15 cellular contexts compared by ENCODE assay signal in the genomic region with DNA sequence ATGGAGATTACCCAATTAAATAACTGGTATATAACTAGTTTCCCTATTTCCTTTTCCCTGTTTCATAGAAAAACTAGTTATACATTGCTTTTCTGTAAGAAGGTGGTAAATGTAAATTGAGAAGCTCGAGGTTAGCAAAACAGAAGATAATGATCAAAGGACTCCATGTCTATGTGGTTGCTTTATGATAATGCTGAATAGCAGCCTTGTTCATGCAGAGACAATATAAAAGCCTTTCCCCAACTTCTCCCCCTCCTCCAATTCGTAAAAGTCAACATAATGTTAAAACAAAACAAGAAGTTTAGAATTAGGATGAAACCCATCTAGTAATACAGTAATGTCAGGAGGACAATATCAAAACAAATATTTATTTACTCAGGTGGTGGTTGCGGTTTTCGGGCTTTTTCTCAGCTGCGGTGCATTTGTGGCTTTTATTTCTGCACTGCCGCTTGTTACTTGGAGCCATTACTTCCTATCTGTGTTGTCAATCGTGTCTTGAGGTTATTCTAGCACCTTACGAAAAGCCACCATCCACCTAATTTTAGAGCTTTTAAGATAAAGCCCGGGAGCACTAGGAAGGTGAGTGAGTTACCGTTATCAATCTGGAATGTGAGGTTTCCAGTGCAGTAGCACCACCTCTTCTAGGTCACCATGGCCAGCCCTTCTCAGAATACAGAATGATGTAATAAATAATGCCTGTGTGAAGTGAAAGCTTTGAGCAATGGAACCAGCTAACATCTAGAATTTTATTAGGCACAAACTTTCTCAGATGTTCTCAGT.
DNase-seq lines count a peak whose midpoint lies in the region; ATAC-seq lines count a peak whose summit lies in the region.
"Had no signal": no experiment of that assay in that cellular context is flagged by ENCODE, and none has a peak within 500 bp of the region (broad histone marks: within the 10 kb centered on the region; RNA-seq: fewer than 3 reads in every experiment).

No MANE protein-coding gene starts in this region.

- intact Hi-C loops in activated CD4-positive, alpha-beta memory T cell treated with anti-CD3 and anti-CD28 coated beads for 36 hours (cut with micrococcal nuclease) = no loop called here
- intact Hi-C loops in activated T-helper 2 cell treated with anti-CD3 and anti-CD28 coated beads, Interferon-gamma antibody, Interleukin-2, Interleukin-4, amounts not matched to agents 10 μg/mL and 5 μg/mL and 100 μg/mL, durations not matched to agents 14 hours and 24 hours and 36 hours (cut with micrococcal nuclease) = no loop called here
- intact Hi-C loops in posterior vena cava (cut with DNase I) = no loop called here

- H3K27me3 Mint-ChIP-seq in activated CD4-positive, alpha-beta memory T cell treated with anti-CD3 and anti-CD28 coated beads, Interleukin-2, amount 10 ng/mL, durations not matched to agents 7 days and 5 days = peaks cover 28% of the 10 kb centered on the region
- H3K27me3 Mint-ChIP-seq in activated CD4-positive, alpha-beta memory T cell treated with anti-CD3 and anti-CD28 coated beads for 36 hours = peaks cover 2% of the 10 kb centered on the region
- H3K27me3 Mint-ChIP-seq in activated T-helper 2 cell treated with anti-CD3 and anti-CD28 coated beads, Interferon-gamma antibody, Interleukin-2, Interleukin-4, amounts not matched to agents 10 μg/mL and 5 μg/mL and 100 μg/mL, durations not matched to agents 14 hours and 24 hours and 36 hours (ENCODE audit: low read depth) = peaks cover 11% of the 10 kb centered on the region
- H3K27me3 Mint-ChIP-seq in natural killer cell treated with Interleukin-12 subunit alpha and Interleukin-12 subunit beta and Interleukin-15 and Interleukin-18, amount 100 ng/mL, for 72 hours = no peaks in the 10 kb centered on the region

- no peaks in the 10 kb centered on the region for H3K36me3 Mint-ChIP-seq in activated CD4-positive, alpha-beta memory T cell treated with anti-CD3 and anti-CD28 coated beads, Interleukin-2, amount 10 ng/mL, durations not matched to agents 7 days and 5 days (ENCODE audit: low read depth)
- H3K36me3 Mint-ChIP-seq in activated CD4-positive, alpha-beta memory T cell treated with anti-CD3 and anti-CD28 coated beads for 36 hours = no peaks in the 10 kb centered on the region
- no peaks in the 10 kb centered on the region for H3K36me3 Mint-ChIP-seq in activated T-helper 2 cell treated with anti-CD3 and anti-CD28 coated beads, Interferon-gamma antibody, Interleukin-2, Interleukin-4, amounts not matched to agents 10 μg/mL and 5 μg/mL and 100 μg/mL, durations not matched to agents 14 hours and 24 hours and 36 hours (ENCODE audit: low read depth)
- H3K36me3 Mint-ChIP-seq in natural killer cell treated with Interleukin-12 subunit alpha and Interleukin-12 subunit beta and Interleukin-15 and Interleukin-18, amount 100 ng/mL, for 72 hours = peaks cover 4% of the 10 kb centered on the region

- CTCF ChIA-PET in activated CD4-positive, alpha-beta memory T cell treated with anti-CD3 and anti-CD28 coated beads, Interleukin-2, amount 10 ng/mL, durations not matched to agents 7 days and 5 days (lab: Charles Lee) = no interaction called here
- CTCF ChIA-PET in activated CD4-positive, alpha-beta memory T cell treated with anti-CD3 and anti-CD28 coated beads for 36 hours (lab: Charles Lee) = no interaction called here

- peaks cover 5% of the 10 kb centered on the region for H3K9me3 Mint-ChIP-seq in activated CD4-positive, alpha-beta memory T cell treated with anti-CD3 and anti-CD28 coated beads, Interleukin-2, amount 10 ng/mL, durations not matched to agents 7 days and 5 days
- H3K9me3 Mint-ChIP-seq in activated CD4-positive, alpha-beta memory T cell treated with anti-CD3 and anti-CD28 coated beads for 36 hours = peaks cover 3% of the 10 kb centered on the region
- peaks cover 13% of the 10 kb centered on the region for H3K9me3 Mint-ChIP-seq in activated T-helper 2 cell treated with anti-CD3 and anti-CD28 coated beads, Interferon-gamma antibody, Interleukin-2, Interleukin-4, amounts not matched to agents 10 μg/mL and 5 μg/mL and 100 μg/mL, durations not matched to agents 14 hours and 24 hours and 36 hours
- peaks cover 3% of the 10 kb centered on the region for H3K9me3 Mint-ChIP-seq in natural killer cell treated with Interleukin-12 subunit alpha and Interleukin-12 subunit beta and Interleukin-15 and Interleukin-18, amount 100 ng/mL, for 72 hours

- peak in 1 of 2 donors; percentile 43 for ATAC-seq in natural killer cell treated with Interleukin-12 subunit alpha and Interleukin-12 subunit beta and Interleukin-15 and Interleukin-18, amount 100 ng/mL, for 72 hours
- ATAC-seq in GM21367 (IDR thresholded peaks at IDR 0.05; ENCODE audit: unreplicated experiment) = no peak
- ATAC-seq in HG03095 (IDR thresholded peaks at IDR 0.05; ENCODE audit: unreplicated experiment) = no peak
- ATAC-seq: gastrocnemius medialis had no signal

- H3K4me3 Mint-ChIP-seq in activated CD4-positive, alpha-beta memory T cell treated with anti-CD3 and anti-CD28 coated beads, Interleukin-2, amount 10 ng/mL, durations not matched to agents 7 days and 5 days = no peak overlapping the region
- no peak overlapping the region for H3K4me3 Mint-ChIP-seq in activated CD4-positive, alpha-beta memory T cell treated with anti-CD3 and anti-CD28 coated beads for 36 hours
- no peak overlapping the region for H3K4me3 Mint-ChIP-seq in activated T-helper 2 cell treated with anti-CD3 and anti-CD28 coated beads, Interferon-gamma antibody, Interleukin-2, Interleukin-4, amounts not matched to agents 10 μg/mL and 5 μg/mL and 100 μg/mL, durations not matched to agents 14 hours and 24 hours and 36 hours (ENCODE audit: low read depth)
- H3K4me3 Mint-ChIP-seq in natural killer cell treated with Interleukin-12 subunit alpha and Interleukin-12 subunit beta and Interleukin-15 and Interleukin-18, amount 100 ng/mL, for 72 hours = peak overlapping the region; percentile 63

- POLR2A ChIA-PET in activated CD4-positive, alpha-beta memory T cell treated with anti-CD3 and anti-CD28 coated beads, Interleukin-2, amount 10 ng/mL, durations not matched to agents 7 days and 5 days (lab: Charles Lee) = interaction anchor here (1.7 to 2.0 kb wide), 2 partner anchors 22 to 272 kb away, joined by 4 to 5 read pairs; no protein-coding TSS in a partner anchor
- POLR2A ChIA-PET in activated CD4-positive, alpha-beta memory T cell treated with anti-CD3 and anti-CD28 coated beads for 36 hours (lab: Charles Lee) = no interaction called here

- H3K4me1 Mint-ChIP-seq in activated CD4-positive, alpha-beta memory T cell treated with anti-CD3 and anti-CD28 coated beads, Interleukin-2, amount 10 ng/mL, durations not matched to agents 7 days and 5 days = peaks cover 27% of the 10 kb centered on the region
- peaks cover 6% of the 10 kb centered on the region for H3K4me1 Mint-ChIP-seq in activated CD4-positive, alpha-beta memory T cell treated with anti-CD3 and anti-CD28 coated beads for 36 hours (ENCODE audit: low read depth)
- peaks cover 15% of the 10 kb centered on the region for H3K4me1 Mint-ChIP-seq in activated T-helper 2 cell treated with anti-CD3 and anti-CD28 coated beads, Interferon-gamma antibody, Interleukin-2, Interleukin-4, amounts not matched to agents 10 μg/mL and 5 μg/mL and 100 μg/mL, durations not matched to agents 14 hours and 24 hours and 36 hours (ENCODE audit: low read depth)
- peaks cover 26 to 43% of the 10 kb centered on the region in 2 donors for H3K4me1 Mint-ChIP-seq in natural killer cell treated with Interleukin-12 subunit alpha and Interleukin-12 subunit beta and Interleukin-15 and Interleukin-18, amount 100 ng/mL, for 72 hours (ENCODE audit: low read depth in 2 of 2)

- DNase-seq in activated CD4-positive, alpha-beta memory T cell treated with anti-CD3 and anti-CD28 coated beads, Interleukin-2, amount 10 ng/mL, durations not matched to agents 7 days and 5 days = peak; percentile 61
- no peak for DNase-seq in activated CD4-positive, alpha-beta memory T cell treated with anti-CD3 and anti-CD28 coated beads for 36 hours
- DNase-seq in M059J (ENCODE audit: low read depth) (peak; percentile 74), posterior vena cava (ENCODE audit: low spot score) (no peak)
- peak; percentile 28 for DNase-seq in activated T-helper 2 cell treated with anti-CD3 and anti-CD28 coated beads, Interferon-gamma antibody, Interleukin-2, Interleukin-4, amounts not matched to agents 10 μg/mL and 5 μg/mL and 100 μg/mL, durations not matched to agents 14 hours and 24 hours and 36 hours (ENCODE audit: low spot score)
- DNase-seq in natural killer cell treated with Interleukin-12 subunit alpha and Interleukin-12 subunit beta and Interleukin-15 and Interleukin-18, amount 100 ng/mL, for 72 hours (ENCODE audit: low spot score) = no peak
- DNase-seq: activated effector memory CD4-positive, alpha-beta T cell treated with Interleukin-2 at 50 U/mL for 16 hours; gastrocnemius medialis; GM23248; MV-4-11; NCI-H2081; NCI-H524; SK-N-SH had no signal

- H3K27ac Mint-ChIP-seq in activated CD4-positive, alpha-beta memory T cell treated with anti-CD3 and anti-CD28 coated beads, Interleukin-2, amount 10 ng/mL, durations not matched to agents 7 days and 5 days = no peak overlapping the region
- H3K27ac Mint-ChIP-seq in activated CD4-positive, alpha-beta memory T cell treated with anti-CD3 and anti-CD28 coated beads for 36 hours = no peak overlapping the region
- no peak overlapping the region for H3K27ac Mint-ChIP-seq in activated T-helper 2 cell treated with anti-CD3 and anti-CD28 coated beads, Interferon-gamma antibody, Interleukin-2, Interleukin-4, amounts not matched to agents 10 μg/mL and 5 μg/mL and 100 μg/mL, durations not matched to agents 14 hours and 24 hours and 36 hours
- H3K27ac Mint-ChIP-seq in natural killer cell treated with Interleukin-12 subunit alpha and Interleukin-12 subunit beta and Interleukin-15 and Interleukin-18, amount 100 ng/mL, for 72 hours = peak overlapping the region; percentile 19 to 41

Comparison
In these comparisons a context has a peak if more than half of its experiments do, and no peak if none do; other contexts are left out.
1. DNase-seq: peak in activated CD4-positive, alpha-beta memory T cell treated with anti-CD3 and anti-CD28 coated beads, Interleukin-2, amount 10 ng/mL, durations not matched to agents 7 days and 5 days (single experiment), M059J (single experiment) and activated T-helper 2 cell treated with anti-CD3 and anti-CD28 coated beads, Interferon-gamma antibody, Interleukin-2, Interleukin-4, amounts not matched to agents 10 μg/mL and 5 μg/mL and 100 μg/mL, durations not matched to agents 14 hours and 24 hours and 36 hours (single experiment); none in activated CD4-positive, alpha-beta memory T cell treated with anti-CD3 and anti-CD28 coated beads for 36 hours (single experiment), natural killer cell treated with Interleukin-12 subunit alpha and Interleukin-12 subunit beta and Interleukin-15 and Interleukin-18, amount 100 ng/mL, for 72 hours (single experiment) and posterior vena cava (single experiment).
2. H3K27ac Mint-ChIP-seq: peak in natural killer cell treated with Interleukin-12 subunit alpha and Interleukin-12 subunit beta and Interleukin-15 and Interleukin-18, amount 100 ng/mL, for 72 hours (2 of 2); none in activated CD4-positive, alpha-beta memory T cell treated with anti-CD3 and anti-CD28 coated beads, Interleukin-2, amount 10 ng/mL, durations not matched to agents 7 days and 5 days (single experiment), activated CD4-positive, alpha-beta memory T cell treated with anti-CD3 and anti-CD28 coated beads for 36 hours (single experiment) and activated T-helper 2 cell treated with anti-CD3 and anti-CD28 coated beads, Interferon-gamma antibody, Interleukin-2, Interleukin-4, amounts not matched to agents 10 μg/mL and 5 μg/mL and 100 μg/mL, durations not matched to agents 14 hours and 24 hours and 36 hours (single experiment).